In genomic region chr15:100332721-100333120, GRCh38 we compare ENCODE assay signal across 15 cellular contexts. TPM values are rescaled to one million over a fixed set of nuclear protein-coding genes. Genes with fewer than 3 reads are reported as not detected.
DNase-seq lines count a peak whose midpoint lies in the region; TF ChIP-seq lines count a peak whose summit lies in the region.
"Had no signal": no experiment of that assay in that cellular context is flagged by ENCODE, and none has a peak within 500 bp of the region (broad histone marks: within the 10 kb centered on the region; RNA-seq: fewer than 3 reads in every experiment).

No MANE protein-coding gene starts in this region.

- no peak for TF ChIP-seq CTCF in Loucy (conservative IDR thresholded peaks at IDR 0.05; ENCODE audit: low read length)

- peak overlapping the region; percentile 3 for H3K4me2 ChIP-seq in Loucy (ENCODE audit: low read depth, low read length, poor library complexity, severe bottlenecking)
- H3K4me2 ChIP-seq: A549 had no signal

- CTCF ChIA-PET in CD8-positive, alpha-beta memory T cell (lab: Charles Lee): interaction anchor here (1.3 to 6.9 kb wide), 4 partner anchors 7 to 404 kb away, joined by 5 to 61 read pairs (median 16); partner anchors contain the start of gene ADAMTS17

- no peaks in the 10 kb centered on the region for H3K27me3 ChIP-seq in CD8-positive, alpha-beta memory T cell (ENCODE audit: insufficient read depth, low read length, poor library complexity, severe bottlenecking)
- no peaks in the 10 kb centered on the region for H3K27me3 ChIP-seq in Loucy (ENCODE audit: insufficient read depth, low read length, poor library complexity, severe bottlenecking)

- H3K27ac Mint-ChIP-seq in CD8-positive, alpha-beta memory T cell: peak overlapping the region in 4 of 8 donors; percentile 19 to 72 (median 48)
- peak overlapping the region in 3 of 6 donors; percentile 6 to 52 (median 19) for H3K27ac Mint-ChIP-seq in immature natural killer cell
- H3K27ac Mint-ChIP-seq: CD14-positive monocyte, HFFc6 had no signal

- no peaks in the 10 kb centered on the region for H3K9me3 Mint-ChIP-seq in CD8-positive, alpha-beta memory T cell
- no peaks in the 10 kb centered on the region for H3K9me3 Mint-ChIP-seq in immature natural killer cell
- H3K9me3 Mint-ChIP-seq: CD14-positive monocyte had no signal

- no peak overlapping the region for H3K9ac ChIP-seq in Loucy (ENCODE audit: low read depth, low read length, poor library complexity, severe bottlenecking)

- POLR2A ChIA-PET in CD8-positive, alpha-beta memory T cell (lab: Charles Lee): interaction anchor here (0.9 kb wide), 1 partner anchor 8 kb away, joined by 3 read pairs; no protein-coding TSS in a partner anchor

- no peak overlapping the region for H3K27ac ChIP-seq in CD8-positive, alpha-beta memory T cell (ENCODE audit: low read depth, low read length)
- H3K27ac ChIP-seq: A549 had no signal

- H3K4me1 Mint-ChIP-seq in CD8-positive, alpha-beta memory T cell: peaks cover 72 to 86% (median 80%) of the 10 kb centered on the region in 3 donors
- H3K4me1 Mint-ChIP-seq in immature natural killer cell: peaks cover 79 to 89% of the 10 kb centered on the region in 2 donors
- H3K4me1 Mint-ChIP-seq: CD14-positive monocyte had no signal

- H3F3A ChIP-seq in Loucy (ENCODE audit: low read depth): peaks cover 10% of the 10 kb centered on the region

- no peaks in the 10 kb centered on the region for H3K9me3 ChIP-seq in CD8-positive, alpha-beta memory T cell (ENCODE audit: low read length)
- no peaks in the 10 kb centered on the region for H3K9me3 ChIP-seq in Loucy (ENCODE audit: insufficient read depth, low read depth, low read length)
- H3K9me3 ChIP-seq: A549 had no signal

- DNase-seq in activated CD8-positive, alpha-beta memory T cell treated with anti-CD3 and anti-CD28 coated beads, Interleukin-2, amount 50 U/mL, for 48 hours: peak; percentile 47
- no peak for DNase-seq in activated CD8-positive, alpha-beta memory T cell treated with anti-CD3 and anti-CD28 coated beads for 24 hours
- no peak for DNase-seq in CD8-positive, alpha-beta memory T cell
- DNase-seq in immature natural killer cell: no peak
- no peak for DNase-seq in Ammon's horn (ENCODE audit: low spot score)
- no peak for DNase-seq in activated naive CD4-positive, alpha-beta T cell treated with anti-CD3 and anti-CD28 coated beads, Interleukin-2, amount 50 U/mL, for 16 hours
- DNase-seq: Calu3, DMS 273 treated with DMSO at 0.1 percent for 48 hours, HCEC 1CT, HFFc6 had no signal

- no peaks in the 10 kb centered on the region for H3K9me2 ChIP-seq in Loucy (replicated peaks; ENCODE audit: low read depth, low read length)

- H3K27me3 Mint-ChIP-seq in CD8-positive, alpha-beta memory T cell: no peaks in the 10 kb centered on the region
- peaks cover 8 to 18% (median 14%) of the 10 kb centered on the region in 3 donors for H3K27me3 Mint-ChIP-seq in immature natural killer cell (ENCODE audit: low read depth in 3 of 3)

- H3K36me3 Mint-ChIP-seq in CD8-positive, alpha-beta memory T cell: no peaks in the 10 kb centered on the region
- peaks cover 0 to 1% (median 0%) of the 10 kb centered on the region in 3 donors for H3K36me3 Mint-ChIP-seq in immature natural killer cell
- H3K36me3 Mint-ChIP-seq: CD14-positive monocyte had no signal

- H4K20me1 ChIP-seq in Loucy (ENCODE audit: insufficient read depth, low read length, poor library complexity, severe bottlenecking): no peaks in the 10 kb centered on the region

- H3K36me3 ChIP-seq in CD8-positive, alpha-beta memory T cell (ENCODE audit: insufficient read depth, low read length): no peaks in the 10 kb centered on the region
- no peaks in the 10 kb centered on the region for H3K36me3 ChIP-seq in Loucy (ENCODE audit: insufficient read depth, low read length)

- H3K79me2 ChIP-seq in Loucy (ENCODE audit: insufficient read depth, low read length): no peaks in the 10 kb centered on the region

- no peak overlapping the region for H2AFZ ChIP-seq in Loucy (ENCODE audit: low read length)

- H3K4me1 ChIP-seq in CD8-positive, alpha-beta memory T cell (ENCODE audit: insufficient read depth, low read length): peaks cover 73% of the 10 kb centered on the region
- H3K4me1 ChIP-seq in Loucy (ENCODE audit: insufficient read depth, low read length, poor library complexity, severe bottlenecking): peaks cover 90% of the 10 kb centered on the region
- H3K4me1 ChIP-seq: A549 had no signal

- no peak overlapping the region for H3K4me3 ChIP-seq in CD8-positive, alpha-beta memory T cell (ENCODE audit: low read length)
- H3K4me3 ChIP-seq in Loucy (ENCODE audit: low read length, poor library complexity, severe bottlenecking): no peak overlapping the region
- H3K4me3 ChIP-seq: A549, GM12878 had no signal

- peak overlapping the region in 5 of 7 donors; percentile 21 to 56 (median 50) for H3K4me3 Mint-ChIP-seq in CD8-positive, alpha-beta memory T cell
- H3K4me3 Mint-ChIP-seq in immature natural killer cell: peak overlapping the region in 4 of 5 donors; percentile 18 to 53 (median 41)
- H3K4me3 Mint-ChIP-seq: CD14-positive monocyte, HFFc6 had no signal

RNA-seq across cellular contexts. Expression of gene ADAMTS17, which starts 9.1 kb away (rescaled TPM):
- total RNA-seq in CD8-positive, alpha-beta memory T cell: 1 to 10 TPM; 1.2 to 1.9 TPM
- 2.3 TPM for polyA plus RNA-seq in CD8-positive, alpha-beta memory T cell
- under 1 TPM in 2 of 3 donors, not detected in 1; 0.27 to 0.53 TPM for polyA plus RNA-seq in immature natural killer cell
- total RNA-seq: HFFc6 had no signal
- polyA plus RNA-seq: BJ had no signal
